ENCODE assay signal across 34 cellular contexts in the genomic region with DNA sequence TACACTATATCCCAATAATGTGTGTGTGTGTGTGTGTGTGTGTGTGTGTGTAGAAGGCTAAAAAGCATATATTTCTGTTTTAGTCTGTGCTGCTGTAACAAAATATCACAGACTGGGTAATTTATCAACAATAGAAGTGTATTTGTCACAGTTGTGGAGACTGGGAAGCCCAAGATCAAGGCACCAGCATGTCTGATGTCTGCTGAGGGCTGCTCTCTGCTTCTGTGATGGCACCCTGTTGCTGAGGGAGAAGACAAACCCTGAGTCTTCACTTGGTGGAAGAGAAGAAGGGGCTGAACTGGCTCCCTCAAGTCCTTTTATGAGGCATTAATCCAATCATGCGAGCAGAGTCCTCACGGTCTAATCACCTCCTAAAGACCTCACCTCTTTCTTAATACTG.
"Had no signal": no experiment of that assay in that cellular context is flagged by ENCODE, and none has a peak within 500 bp of the region (broad histone marks: within the 10 kb centered on the region; RNA-seq: fewer than 3 reads in every experiment).

No MANE protein-coding gene starts in this region.

- DNase-seq: activated CD4-positive, alpha-beta T cell treated with anti-CD3 and anti-CD28 coated beads for 36 hours; activated CD4-positive, alpha-beta T cell treated with anti-CD3 and anti-CD28 coated beads, Interleukin-2, amount 10 ng/mL, durations not matched to agents 7 days and 5 days; activated CD4-positive, alpha-beta T cell treated with anti-CD3 and anti-CD28 coated beads, Interleukin-2, amount 50 U/mL, for 48 hours; activated effector memory CD4-positive, alpha-beta T cell treated with anti-CD3 and anti-CD28 coated beads, Interleukin-2, amount 50 U/mL, for 16 hours; activated naive CD4-positive, alpha-beta T cell; activated naive CD4-positive, alpha-beta T cell treated with anti-CD3 and anti-CD28 coated beads, Interleukin-2, amount 50 U/mL, for 16 hours; activated naive CD8-positive, alpha-beta T cell treated with anti-CD3 and anti-CD28 coated beads for 36 hours; activated T-cell treated with anti-CD3 and anti-CD28 coated beads, Interleukin-2, amount 50 U/mL, for 1 hour; activated T-cell treated with anti-CD3 and anti-CD28 coated beads, Interleukin-2, amount 50 U/mL, for 72 hours; amniotic stem cell; aorta; brain microvascular endothelial cell; central memory CD4-positive, alpha-beta T cell; NCI-H1092 treated with DMSO at 0.1 percent for 48 hours; NCI-H1417; NCI-H146; NCI-H187; NCI-H2029 treated with DMSO at 0.1 percent for 48 hours; NCI-H2107; NCI-H2171; NCI-H510A; NCI-H526; NCI-H774; PC-3; Peyer's patch; RPMI8226; SHP77 treated with DMSO at 0.1 percent for 48 hours; SK-N-SH had no signal

- H3K4me3 ChIP-seq: Peyer's patch, SJSA1 had no signal

- H3K9me3 ChIP-seq: SK-N-SH had no signal

- H3K4me3 Mint-ChIP-seq: activated CD4-positive, alpha-beta T cell treated with anti-CD3 and anti-CD28 coated beads for 36 hours; activated CD4-positive, alpha-beta T cell treated with anti-CD3 and anti-CD28 coated beads, Interleukin-2, amount 10 ng/mL, durations not matched to agents 7 days and 5 days; activated naive CD8-positive, alpha-beta T cell treated with anti-CD3 and anti-CD28 coated beads for 36 hours; activated T-cell treated with anti-CD3 and anti-CD28 coated beads, Interleukin-2, amount 50 U/mL, for 72 hours; activated T-helper 17 cell treated with anti-CD3 and anti-CD28 coated beads, Interleukin-2, amount 50 U/mL, for 72 hours; T-helper 1 cell treated with Interleukin-12 subunit alpha and Interleukin-12 subunit beta and Interleukin-4 antibody, amounts not matched to agents 30 μg/mL and 1 μg/mL, for 36 hours; T-helper 2 cell treated with Interferon-gamma antibody and Interleukin-4, amounts not matched to agents 5 μg/mL and 100 μg/mL, for 36 hours; WTC11 had no signal

- H3K4me2 ChIP-seq: SK-N-SH had no signal

- H3K27me3 Mint-ChIP-seq: activated CD4-positive, alpha-beta T cell treated with anti-CD3 and anti-CD28 coated beads for 36 hours; activated naive CD8-positive, alpha-beta T cell treated with anti-CD3 and anti-CD28 coated beads for 36 hours; activated T-helper 17 cell treated with anti-CD3 and anti-CD28 coated beads, Interleukin-2, amount 50 U/mL, for 72 hours had no signal

- H3K4me1 ChIP-seq: SJSA1 had no signal

- H3K27ac Mint-ChIP-seq: activated CD4-positive, alpha-beta T cell treated with anti-CD3 and anti-CD28 coated beads for 36 hours; activated CD4-positive, alpha-beta T cell treated with anti-CD3 and anti-CD28 coated beads, Interleukin-2, amount 10 ng/mL, durations not matched to agents 7 days and 5 days; activated naive CD8-positive, alpha-beta T cell treated with anti-CD3 and anti-CD28 coated beads for 36 hours; activated T-cell treated with anti-CD3 and anti-CD28 coated beads, Interleukin-2, amount 50 U/mL, for 72 hours; activated T-helper 17 cell treated with anti-CD3 and anti-CD28 coated beads, Interleukin-2, amount 50 U/mL, for 72 hours; T-helper 1 cell treated with Interleukin-12 subunit alpha and Interleukin-12 subunit beta and Interleukin-4 antibody, amounts not matched to agents 30 μg/mL and 1 μg/mL, for 36 hours; T-helper 2 cell treated with Interferon-gamma antibody and Interleukin-4, amounts not matched to agents 5 μg/mL and 100 μg/mL, for 36 hours; WTC11 had no signal

- ATAC-seq: activated CD4-positive, alpha-beta T cell treated with anti-CD3 and anti-CD28 coated beads for 36 hours; activated CD4-positive, CD25-positive, alpha-beta regulatory T cell treated with anti-CD3 and anti-CD28 coated beads, Interleukin-2, amount 50 U/mL, for 24 hours; activated T-cell treated with anti-CD3 and anti-CD28 coated beads, Interleukin-2, amount 50 U/mL, for 72 hours; activated T-helper 17 cell treated with anti-CD3 and anti-CD28 coated beads, Interleukin-2, amount 50 U/mL, for 72 hours; PC-3; WTC11 had no signal

- H3K9ac ChIP-seq: SK-N-SH had no signal

- H3K27me3 ChIP-seq: Peyer's patch, SJSA1 had no signal

- H3K27ac ChIP-seq: brain microvascular endothelial cell, Peyer's patch, SJSA1 had no signal

- H3K36me3 ChIP-seq: brain microvascular endothelial cell, Peyer's patch, SJSA1 had no signal

- H3K36me3 Mint-ChIP-seq: activated naive CD8-positive, alpha-beta T cell treated with anti-CD3 and anti-CD28 coated beads for 36 hours had no signal
